In the genomic region with DNA sequence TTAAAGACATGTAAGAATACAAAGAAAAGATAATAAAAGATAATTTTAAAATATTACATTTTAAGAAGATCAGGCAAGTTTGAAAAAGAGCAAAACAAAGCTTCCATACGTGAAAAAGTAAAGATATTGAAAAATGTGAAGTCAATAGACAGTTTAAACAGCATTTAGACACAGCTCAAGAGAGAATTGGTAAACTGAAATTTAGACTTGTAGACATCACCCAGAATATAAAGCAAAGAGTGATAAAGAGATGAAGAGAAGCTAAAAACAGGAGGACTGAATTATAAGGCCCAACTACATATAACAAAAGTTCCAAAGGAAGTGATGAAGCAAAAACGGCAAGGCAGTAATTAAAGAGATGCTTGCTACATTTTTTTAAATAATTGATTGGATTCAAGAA, we compare ENCODE assay signal across 19 cellular contexts. TPM values are rescaled to one million over a fixed set of nuclear protein-coding genes. Genes with fewer than 3 reads are reported as not detected.
"Had no signal": no experiment of that assay in that cellular context is flagged by ENCODE, and none has a peak within 500 bp of the region (broad histone marks: within the 10 kb centered on the region; RNA-seq: fewer than 3 reads in every experiment).

No MANE protein-coding gene starts in this region.

- H3K27ac ChIP-seq: HL-60, KMS-11, RWPE1 had no signal

- H3K4me3 ChIP-seq: K562 had no signal

- FAIRE-seq: HTR-8/SVneo, K562 had no signal

- DNase-seq: Kasumi-1, MM.1S, NCI-H1092 treated with DMSO at 0.1 percent for 48 hours, NCI-H1436, NCI-H187, NCI-H2029, NCI-H2081 treated with DMSO at 0.1 percent for 48 hours, NCI-H2171, NCI-H226, NCI-H446, NCI-H510A, NCI-H774, SHP77 had no signal

- H3K9ac ChIP-seq: KMS-11 had no signal

- H3K4me2 ChIP-seq: KMS-11 had no signal

- H3K4me1 Mint-ChIP-seq: IgD-negative memory B cell had no signal

- H3K4me3 Mint-ChIP-seq: IgD-negative memory B cell had no signal

- H3K27me3 Mint-ChIP-seq: IgD-negative memory B cell had no signal

- H3K27ac Mint-ChIP-seq: IgD-negative memory B cell had no signal

- ATAC-seq: K562 had no signal

RNA-seq across cellular contexts. Expression of gene ADAM12, which starts 13.8 kb away (rescaled TPM):
- total RNA-seq: K562 had no signal
- polyA plus RNA-seq: IgD-negative memory B cell, K562 had no signal
